ENCODE assay signal across 1 cellular context in the genomic region with DNA sequence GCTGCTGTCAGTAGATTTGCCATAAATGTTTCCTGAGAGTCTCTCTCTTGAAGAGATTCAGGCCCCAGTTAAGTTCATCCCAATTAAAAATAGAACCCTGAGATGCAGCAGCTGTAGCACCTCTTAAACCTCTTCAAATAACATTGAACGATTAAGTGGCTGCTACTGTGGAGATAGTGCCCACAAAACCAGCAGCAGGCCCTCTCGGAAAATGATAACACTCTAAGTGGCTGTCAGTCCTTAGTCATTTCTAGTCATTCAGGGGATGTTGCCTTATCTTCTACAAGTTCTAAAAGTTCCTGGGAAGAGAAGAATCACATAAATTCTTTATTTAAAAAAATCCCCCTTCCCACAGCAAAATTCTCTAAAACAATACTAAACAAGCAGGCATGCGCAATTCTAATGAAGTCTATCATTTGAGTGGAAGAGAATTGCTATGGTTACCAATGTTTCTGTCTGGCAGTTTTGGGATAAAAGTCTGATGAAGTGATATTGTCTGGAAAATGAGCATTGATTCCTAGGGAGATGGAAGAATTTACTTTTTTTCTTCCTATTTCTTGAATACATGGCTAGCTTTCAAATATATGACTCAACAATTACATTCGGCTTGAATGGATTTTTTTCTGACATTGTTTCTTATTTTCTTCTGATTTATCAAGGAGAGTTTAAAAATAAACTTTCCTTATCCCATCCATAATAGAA.
TF ChIP-seq lines count a peak whose summit lies in the region.

No MANE protein-coding gene starts in this region.

TF ChIP-seq in K562, 482 proteins besides CTCF, POLR2A, EP300 and RAD21 (continued from another document and continues in another):
- TF ChIP-seq FOXA3 (CRISPR knock-in tag; conservative IDR thresholded peaks at IDR 0.05 in 1 of 2, IDR thresholded peaks at IDR 0.05 in 1 of 2) = peak in 1 of 2 experiments; percentile 91; a peak in 2 of 4 replicates
- no peak for TF ChIP-seq ZBTB7A (IDR thresholded peaks at IDR 0.05; ENCODE audit: borderline replicate concordance, control insufficient read depth, low read depth, low read length)
- TF ChIP-seq HNRNPUL1 (IDR thresholded peaks at IDR 0.05; ENCODE audit: low read length) = no peak
- TF ChIP-seq, protein P1, sequence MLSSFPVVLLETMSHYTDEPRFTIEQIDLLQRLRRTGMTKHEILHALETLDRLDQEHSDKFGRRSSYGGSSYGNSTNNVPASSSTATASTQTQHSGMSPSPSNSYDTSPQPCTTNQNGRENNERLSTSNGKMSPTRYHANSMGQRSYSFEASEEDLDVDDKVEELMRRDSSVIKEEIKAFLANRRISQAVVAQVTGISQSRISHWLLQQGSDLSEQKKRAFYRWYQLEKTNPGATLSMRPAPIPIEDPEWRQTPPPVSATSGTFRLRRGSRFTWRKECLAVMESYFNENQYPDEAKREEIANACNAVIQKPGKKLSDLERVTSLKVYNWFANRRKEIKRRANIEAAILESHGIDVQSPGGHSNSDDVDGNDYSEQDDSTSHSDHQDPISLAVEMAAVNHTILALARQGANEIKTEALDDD (IDR thresholded peaks at IDR 0.05) = peak; percentile 90
- TF ChIP-seq, protein P2, sequence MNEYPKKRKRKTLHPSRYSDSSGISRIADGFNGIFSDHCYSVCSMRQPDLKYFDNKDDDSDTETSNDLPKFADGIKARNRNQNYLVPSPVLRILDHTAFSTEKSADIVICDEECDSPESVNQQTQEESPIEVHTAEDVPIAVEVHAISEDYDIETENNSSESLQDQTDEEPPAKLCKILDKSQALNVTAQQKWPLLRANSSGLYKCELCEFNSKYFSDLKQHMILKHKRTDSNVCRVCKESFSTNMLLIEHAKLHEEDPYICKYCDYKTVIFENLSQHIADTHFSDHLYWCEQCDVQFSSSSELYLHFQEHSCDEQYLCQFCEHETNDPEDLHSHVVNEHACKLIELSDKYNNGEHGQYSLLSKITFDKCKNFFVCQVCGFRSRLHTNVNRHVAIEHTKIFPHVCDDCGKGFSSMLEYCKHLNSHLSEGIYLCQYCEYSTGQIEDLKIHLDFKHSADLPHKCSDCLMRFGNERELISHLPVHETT (CRISPR knock-in tag; conservative IDR thresholded peaks at IDR 0.05 in 1 of 2, IDR thresholded peaks at IDR 0.05 in 1 of 2) = no peak
- peak in 1 of 2 experiments; percentile 77; a peak in 1 of 4 replicates for TF ChIP-seq HDAC1 (IDR thresholded peaks at IDR 0.05)
- TF ChIP-seq XRCC4 (IDR thresholded peaks at IDR 0.05; ENCODE audit: extremely low read depth, insufficient read depth, insufficient read length) = no peak
- peak; percentile 88 for TF ChIP-seq SMARCE1 (IDR thresholded peaks at IDR 0.05)
- no peak for TF ChIP-seq SIN3A (IDR thresholded peaks at IDR 0.05; ENCODE audit: borderline replicate concordance in 2 of 2, control insufficient read depth in 1 of 2, low read depth in 2 of 2, low read length in 2 of 2)
- peak; percentile 27; the same call in 1 of the 2 replicates for TF ChIP-seq MAFF (IDR thresholded peaks at IDR 0.05; ENCODE audit: low read length)
- TF ChIP-seq PHF21A (IDR thresholded peaks at IDR 0.05; ENCODE audit: borderline replicate concordance, low read depth) = no peak
- no peak for TF ChIP-seq ZNF23 (CRISPR knock-in tag; IDR thresholded peaks at IDR 0.05)
- no peak for TF ChIP-seq PURB (CRISPR knock-in tag; IDR thresholded peaks at IDR 0.05; ENCODE audit: low read depth)
- no peak for TF ChIP-seq ZFX (CRISPR knock-in tag; IDR thresholded peaks at IDR 0.05)
- TF ChIP-seq TAF7 (tag; IDR thresholded peaks at IDR 0.05) = no peak
- peak; percentile 91 for TF ChIP-seq STAT5A (IDR thresholded peaks at IDR 0.05; ENCODE audit: borderline replicate concordance, low read length)
- TF ChIP-seq, protein P3, sequence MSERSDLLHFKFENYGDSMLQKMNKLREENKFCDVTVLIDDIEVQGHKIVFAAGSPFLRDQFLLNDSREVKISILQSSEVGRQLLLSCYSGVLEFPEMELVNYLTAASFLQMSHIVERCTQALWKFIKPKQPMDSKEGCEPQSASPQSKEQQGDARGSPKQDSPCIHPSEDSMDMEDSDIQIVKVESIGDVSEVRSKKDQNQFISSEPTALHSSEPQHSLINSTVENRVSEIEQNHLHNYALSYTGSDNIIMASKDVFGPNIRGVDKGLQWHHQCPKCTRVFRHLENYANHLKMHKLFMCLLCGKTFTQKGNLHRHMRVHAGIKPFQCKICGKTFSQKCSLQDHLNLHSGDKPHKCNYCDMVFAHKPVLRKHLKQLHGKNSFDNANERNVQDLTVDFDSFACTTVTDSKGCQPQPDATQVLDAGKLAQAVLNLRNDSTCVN (CRISPR knock-in tag; IDR thresholded peaks at IDR 0.05) = no peak
- peak; percentile 32 for TF ChIP-seq TAF1 (IDR thresholded peaks at IDR 0.05; ENCODE audit: control insufficient read depth, extremely low read depth, insufficient read depth, low read length, severe bottlenecking)
- no peak for TF ChIP-seq CHD4 (IDR thresholded peaks at IDR 0.05; ENCODE audit: insufficient read depth, insufficient replicate concordance, low read depth, low read length, poor library complexity, severe bottlenecking)
- TF ChIP-seq, protein P4, sequence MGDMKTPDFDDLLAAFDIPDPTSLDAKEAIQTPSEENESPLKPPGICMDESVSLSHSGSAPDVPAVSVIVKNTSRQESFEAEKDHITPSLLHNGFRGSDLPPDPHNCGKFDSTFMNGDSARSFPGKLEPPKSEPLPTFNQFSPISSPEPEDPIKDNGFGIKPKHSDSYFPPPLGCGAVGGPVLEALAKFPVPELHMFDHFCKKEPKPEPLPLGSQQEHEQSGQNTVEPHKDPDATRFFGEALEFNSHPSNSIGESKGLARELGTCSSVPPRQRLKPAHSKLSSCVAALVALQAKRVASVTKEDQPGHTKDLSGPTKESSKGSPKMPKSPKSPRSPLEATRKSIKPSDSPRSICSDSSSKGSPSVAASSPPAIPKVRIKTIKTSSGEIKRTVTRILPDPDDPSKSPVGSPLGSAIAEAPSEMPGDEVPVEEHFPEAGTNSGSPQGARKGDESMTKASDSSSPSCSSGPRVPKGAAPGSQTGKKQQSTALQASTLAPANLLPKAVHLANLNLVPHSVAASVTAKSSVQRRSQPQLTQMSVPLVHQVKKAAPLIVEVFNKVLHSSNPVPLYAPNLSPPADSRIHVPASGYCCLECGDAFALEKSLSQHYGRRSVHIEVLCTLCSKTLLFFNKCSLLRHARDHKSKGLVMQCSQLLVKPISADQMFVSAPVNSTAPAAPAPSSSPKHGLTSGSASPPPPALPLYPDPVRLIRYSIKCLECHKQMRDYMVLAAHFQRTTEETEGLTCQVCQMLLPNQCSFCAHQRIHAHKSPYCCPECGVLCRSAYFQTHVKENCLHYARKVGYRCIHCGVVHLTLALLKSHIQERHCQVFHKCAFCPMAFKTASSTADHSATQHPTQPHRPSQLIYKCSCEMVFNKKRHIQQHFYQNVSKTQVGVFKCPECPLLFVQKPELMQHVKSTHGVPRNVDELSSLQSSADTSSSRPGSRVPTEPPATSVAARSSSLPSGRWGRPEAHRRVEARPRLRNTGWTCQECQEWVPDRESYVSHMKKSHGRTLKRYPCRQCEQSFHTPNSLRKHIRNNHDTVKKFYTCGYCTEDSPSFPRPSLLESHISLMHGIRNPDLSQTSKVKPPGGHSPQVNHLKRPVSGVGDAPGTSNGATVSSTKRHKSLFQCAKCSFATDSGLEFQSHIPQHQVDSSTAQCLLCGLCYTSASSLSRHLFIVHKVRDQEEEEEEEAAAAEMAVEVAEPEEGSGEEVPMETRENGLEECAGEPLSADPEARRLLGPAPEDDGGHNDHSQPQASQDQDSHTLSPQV (IDR thresholded peaks at IDR 0.05) = 0 out of 2 replicates have a peak, but pooled peaks have one; percentile 25
- TF ChIP-seq CBFA2T2 (conservative IDR thresholded peaks at IDR 0.05) = peak; percentile 94
- TF ChIP-seq PTRF (tag; IDR thresholded peaks at IDR 0.05) = no peak
- TF ChIP-seq ZKSCAN8 (CRISPR knock-in tag; IDR thresholded peaks at IDR 0.05) = 0 out of 2 replicates have a peak, but pooled peaks have one; percentile 42
- TF ChIP-seq, protein P5, sequence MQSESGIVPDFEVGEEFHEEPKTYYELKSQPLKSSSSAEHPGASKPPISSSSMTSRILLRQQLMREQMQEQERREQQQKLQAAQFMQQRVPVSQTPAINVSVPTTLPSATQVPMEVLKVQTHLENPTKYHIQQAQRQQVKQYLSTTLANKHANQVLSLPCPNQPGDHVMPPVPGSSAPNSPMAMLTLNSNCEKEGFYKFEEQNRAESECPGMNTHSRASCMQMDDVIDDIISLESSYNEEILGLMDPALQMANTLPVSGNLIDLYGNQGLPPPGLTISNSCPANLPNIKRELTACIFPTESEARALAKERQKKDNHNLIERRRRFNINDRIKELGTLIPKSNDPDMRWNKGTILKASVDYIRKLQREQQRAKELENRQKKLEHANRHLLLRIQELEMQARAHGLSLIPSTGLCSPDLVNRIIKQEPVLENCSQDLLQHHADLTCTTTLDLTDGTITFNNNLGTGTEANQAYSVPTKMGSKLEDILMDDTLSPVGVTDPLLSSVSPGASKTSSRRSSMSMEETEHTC (IDR thresholded peaks at IDR 0.05) = 0 out of 2 replicates have a peak, but pooled peaks have one; percentile 9
- TF ChIP-seq, protein P6, sequence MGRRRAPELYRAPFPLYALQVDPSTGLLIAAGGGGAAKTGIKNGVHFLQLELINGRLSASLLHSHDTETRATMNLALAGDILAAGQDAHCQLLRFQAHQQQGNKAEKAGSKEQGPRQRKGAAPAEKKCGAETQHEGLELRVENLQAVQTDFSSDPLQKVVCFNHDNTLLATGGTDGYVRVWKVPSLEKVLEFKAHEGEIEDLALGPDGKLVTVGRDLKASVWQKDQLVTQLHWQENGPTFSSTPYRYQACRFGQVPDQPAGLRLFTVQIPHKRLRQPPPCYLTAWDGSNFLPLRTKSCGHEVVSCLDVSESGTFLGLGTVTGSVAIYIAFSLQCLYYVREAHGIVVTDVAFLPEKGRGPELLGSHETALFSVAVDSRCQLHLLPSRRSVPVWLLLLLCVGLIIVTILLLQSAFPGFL (CRISPR knock-in tag; IDR thresholded peaks at IDR 0.05) = no peak
- no peak for TF ChIP-seq RBM34 (IDR thresholded peaks at IDR 0.05; ENCODE audit: borderline replicate concordance, insufficient read depth, low read length)
- TF ChIP-seq CC2D1A (IDR thresholded peaks at IDR 0.05) = peak; percentile 24; the same call in 1 of the 2 replicates
- TF ChIP-seq, protein P7, sequence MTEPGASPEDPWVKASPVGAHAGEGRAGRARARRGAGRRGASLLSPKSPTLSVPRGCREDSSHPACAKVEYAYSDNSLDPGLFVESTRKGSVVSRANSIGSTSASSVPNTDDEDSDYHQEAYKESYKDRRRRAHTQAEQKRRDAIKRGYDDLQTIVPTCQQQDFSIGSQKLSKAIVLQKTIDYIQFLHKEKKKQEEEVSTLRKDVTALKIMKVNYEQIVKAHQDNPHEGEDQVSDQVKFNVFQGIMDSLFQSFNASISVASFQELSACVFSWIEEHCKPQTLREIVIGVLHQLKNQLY (CRISPR knock-in tag; conservative IDR thresholded peaks at IDR 0.05) = no peak
- peak; percentile 84; the same call in 1 of the 2 replicates for TF ChIP-seq RUNX1 (IDR thresholded peaks at IDR 0.05; ENCODE audit: low read depth)
